In the genomic region with DNA sequence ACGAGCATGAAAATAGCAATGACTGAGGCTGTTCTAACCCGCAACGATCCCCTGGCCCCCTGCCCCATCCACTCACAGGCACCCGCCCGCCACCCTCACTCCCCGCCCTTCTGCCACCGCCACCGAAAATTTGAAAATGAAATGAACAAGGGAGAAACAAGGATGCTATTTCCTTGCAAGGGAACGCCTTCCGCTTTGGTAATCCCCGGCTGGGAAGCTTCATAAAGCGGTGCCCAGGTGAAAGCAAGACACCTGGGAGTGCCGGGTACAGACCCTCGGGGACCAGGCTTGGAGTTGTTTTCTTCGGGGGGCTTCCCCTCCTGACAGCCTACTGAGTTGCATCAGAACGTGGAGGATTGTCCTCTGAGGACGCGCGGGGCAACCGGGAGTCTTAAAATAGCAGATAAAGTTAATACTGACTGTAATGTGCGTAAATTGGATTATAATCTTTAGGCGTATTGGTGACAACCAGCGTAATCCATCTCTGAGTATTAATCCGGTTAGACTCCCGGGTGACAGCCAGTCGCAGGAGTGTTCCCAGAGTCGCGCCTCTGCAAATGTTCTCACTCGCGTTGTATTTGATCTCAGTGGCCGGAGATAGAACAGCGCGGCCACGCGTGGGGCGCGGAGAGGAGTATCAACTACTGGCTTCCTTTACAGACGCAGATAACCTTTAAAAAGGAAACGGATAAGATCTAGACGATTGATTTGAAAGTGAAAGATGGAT, we compare ENCODE assay signal across 8 cellular contexts. TPM values are rescaled to one million over a fixed set of nuclear protein-coding genes. Genes with fewer than 3 reads are reported as not detected.
DNase-seq lines count a peak whose midpoint lies in the region; ATAC-seq and TF ChIP-seq lines count a peak whose summit lies in the region.

No MANE protein-coding gene starts in this region.

- no peak for TF ChIP-seq CTCF in GM12864 (IDR thresholded peaks at IDR 0.05; ENCODE audit: low read depth, low read length, missing control alignments)
- TF ChIP-seq CTCF in breast epithelium (IDR thresholded peaks at IDR 0.05) = no peak

- no peak for TF ChIP-seq POLR2A in breast epithelium (IDR thresholded peaks at IDR 0.05)

- peaks cover 0 to 5% of the 10 kb centered on the region in 2 donors for H3K4me1 ChIP-seq in breast epithelium

- DNase-seq in GM12864 (ENCODE audit: low read depth) (no peak), T-helper 22 cell (ENCODE audit: low read depth) (peak; percentile 59), breast epithelium (ENCODE audit: low spot score in 2 of 2) (no peak), left lobe of liver (ENCODE audit: low spot score) (peak; percentile 46), NCI-H2171 (lab: John Stamatoyannopoulos, UW) (no peak)
- DNase-seq in stimulated activated CD4-positive, alpha-beta T cell treated with anti-CD3 and anti-CD28 coated beads, Interleukin-4, amount 100 ng/mL, for 1 hour = peak; percentile 60

- H3K4me3 ChIP-seq in GM12864 (ENCODE audit: low read depth, low read length) (peak overlapping the region; percentile 78), breast epithelium (peak overlapping the region; percentile 69 to 93 (median 79))

- no peaks in the 10 kb centered on the region for H3K9me3 ChIP-seq in breast epithelium

- no peaks in the 10 kb centered on the region for H3K27me3 ChIP-seq in breast epithelium

- ATAC-seq in HG03159 (IDR thresholded peaks at IDR 0.05; ENCODE audit: unreplicated experiment) (peak; percentile 23), left lobe of liver (no peak), HG02588 (IDR thresholded peaks at IDR 0.05; ENCODE audit: unreplicated experiment) (no peak)

- H3K27ac ChIP-seq in breast epithelium = peak overlapping the region; percentile 70 to 75

- intact Hi-C loops in breast epithelium (cut with DNase I; ENCODE audit: low total_unique reads) = loop anchor here (5.0 kb wide), 1 partner anchor 271 kb away; no protein-coding TSS in a partner anchor

- no peaks in the 10 kb centered on the region for H3K36me3 ChIP-seq in breast epithelium

RNA-seq across cellular contexts. Expression of a gene that starts 0.9 kb away (rescaled TPM):
- total RNA-seq in breast epithelium (10 to 100 TPM in 2 of 3 donors, 1 to 10 TPM in 1; 8.8 to 30.3 (median 22.6) TPM), left lobe of liver (2.0 TPM)

Comparison
In these comparisons a context has a peak if more than half of its experiments do, and no peak if none do; other contexts are left out.
1. DNase-seq: peak in T-helper 22 cell (single experiment), left lobe of liver (single experiment) and stimulated activated CD4-positive, alpha-beta T cell treated with anti-CD3 and anti-CD28 coated beads, Interleukin-4, amount 100 ng/mL, for 1 hour (single experiment); none in GM12864 (single experiment), breast epithelium (0 of 2) and NCI-H2171 (single experiment).